ENCODE assay signal across 7 cellular contexts in the genomic region with DNA sequence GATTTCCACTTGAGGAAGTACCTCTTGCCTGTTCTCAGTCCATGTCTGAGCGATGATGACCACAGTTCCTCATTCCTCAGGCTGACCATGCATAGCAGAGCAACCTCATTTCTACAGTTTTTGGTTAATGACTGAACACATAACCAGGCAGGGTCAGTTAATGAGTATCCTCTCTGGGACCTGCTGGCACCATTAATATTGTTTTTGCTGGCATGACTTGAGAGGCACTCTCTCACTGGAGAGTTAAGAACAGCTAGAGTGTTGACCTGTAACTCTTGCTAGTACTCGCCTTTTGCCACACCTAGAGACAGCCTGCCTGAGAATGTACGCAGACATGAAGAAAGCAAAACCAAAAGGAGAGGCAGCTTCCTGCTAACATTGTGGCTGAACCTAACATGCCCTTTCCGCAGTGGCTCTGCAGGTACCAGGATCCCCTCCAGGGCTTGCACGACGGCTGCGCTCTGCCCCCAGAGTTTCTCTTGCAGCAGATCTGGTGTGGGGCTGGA. TPM values are rescaled to one million over a fixed set of nuclear protein-coding genes. Genes with fewer than 3 reads are reported as not detected.
DNase-seq lines count a peak whose midpoint lies in the region; ATAC-seq and TF ChIP-seq lines count a peak whose summit lies in the region.

No MANE protein-coding gene starts in this region.

- H3K79me1 ChIP-seq in trophoblast cell (ENCODE audit: low read length): no peaks in the 10 kb centered on the region

- H3K4me1 ChIP-seq in mammary epithelial cell (ENCODE audit: insufficient read depth, low read length) (peaks cover 13% of the 10 kb centered on the region), trophoblast cell (ENCODE audit: control insufficient read depth in 1 of 2, insufficient read depth in 2 of 2, low read length in 2 of 2) (peaks cover 0 to 4% of the 10 kb centered on the region in 2 experiments)

- H3K27ac ChIP-seq in mammary epithelial cell (ENCODE audit: insufficient read depth, low read depth, low read length) (peak overlapping the region; percentile 43), trophoblast cell (ENCODE audit: low read depth, low read length) (no peak overlapping the region)

- H3K36me3 ChIP-seq in mammary epithelial cell (ENCODE audit: insufficient read depth, low read length): peaks cover 2% of the 10 kb centered on the region
- H3K36me3 ChIP-seq in trophoblast cell (ENCODE audit: control insufficient read depth in 1 of 2, insufficient read depth in 2 of 2, low read length in 2 of 2): no peaks in the 10 kb centered on the region

- no peak overlapping the region for H2AK5ac ChIP-seq in trophoblast cell (ENCODE audit: low read length)

- no TSS peak for BruUV-seq in mammary epithelial cell (replicated peaks; lab: Mats Ljungman, UMichigan)

- peak overlapping the region; percentile 62 for H3K4me2 ChIP-seq in mammary epithelial cell (ENCODE audit: insufficient read depth, low read depth, low read length)
- H3K4me2 ChIP-seq in trophoblast cell (ENCODE audit: low read length): no peak overlapping the region

- H4K91ac ChIP-seq in trophoblast cell (ENCODE audit: low read depth, low read length): no peak overlapping the region

- H3K4ac ChIP-seq in trophoblast cell (ENCODE audit: low read depth, low read length): no peak overlapping the region

- no peak overlapping the region for H3K14ac ChIP-seq in trophoblast cell (ENCODE audit: low read length)

- ATAC-seq in HG03108 (IDR thresholded peaks at IDR 0.05; ENCODE audit: unreplicated experiment): peak; percentile 84

- H3K27me3 ChIP-seq in mammary epithelial cell (ENCODE audit: insufficient read depth, low read length): no peaks in the 10 kb centered on the region
- no peaks in the 10 kb centered on the region for H3K27me3 ChIP-seq in trophoblast cell (ENCODE audit: insufficient read depth, low read length)

- H2AFZ ChIP-seq in mammary epithelial cell (ENCODE audit: low read depth, low read length) (peak overlapping the region; percentile 80), trophoblast cell (ENCODE audit: insufficient read depth, low read length, poor library complexity) (no peak overlapping the region)

- DNase-seq in UCSD-AML1 (lab: John Stamatoyannopoulos, UW; ENCODE audit: unreplicated experiment): peak; percentile 15
- DNase-seq in mammary epithelial cell: peak; percentile 79
- DNase-seq in trophoblast cell: peak; percentile 59 to 66
- no peak for DNase-seq in DMS 273 treated with DMSO at 0.1 percent for 48 hours (lab: John Stamatoyannopoulos, UW)
- DNase-seq in NCI-H526 (lab: John Stamatoyannopoulos, UW): no peak

- H4K8ac ChIP-seq in trophoblast cell (ENCODE audit: low read depth, low read length): no peak overlapping the region

- WGBS in mammary epithelial cell (ENCODE audit: low coverage, missing lambda C conversion rate): 39% methylated on average over 3 of the region's 7 CpGs
- no CpG with 5 or more reads among the region's 7 CpGs for WGBS in trophoblast cell (ENCODE audit: extremely low coverage, insufficient coverage, insufficient read length)

- H3K9ac ChIP-seq in mammary epithelial cell (ENCODE audit: insufficient read depth, low read length) (no peak overlapping the region), trophoblast cell (ENCODE audit: low read length) (no peak overlapping the region)

- H2BK5ac ChIP-seq in trophoblast cell (ENCODE audit: low read depth, low read length, poor library complexity): no peak overlapping the region

- dilution Hi-C loops in mammary epithelial cell (cut with HindIII; ENCODE audit: low sequenced_read_pairs): no loop called here

- CTCF ChIA-PET in mammary epithelial cell (lab: Charles Lee; ENCODE audit: low non-redundant PET): interaction anchor here (0.6 kb wide), 1 partner anchor 108 kb away, joined by 4 read pairs; no protein-coding TSS in a partner anchor

- H3K4me3 ChIP-seq in mammary epithelial cell (replicated peaks in 1 of 3; ENCODE audit: insufficient read depth in 1 of 3, low read depth in 2 of 3, low read length in 3 of 3) (peak overlapping the region in 1 of 3 experiments; percentile 18), trophoblast cell (ENCODE audit: low read depth, low read length) (no peak overlapping the region)

- no peaks in the 10 kb centered on the region for H4K20me1 ChIP-seq in mammary epithelial cell (ENCODE audit: insufficient read depth, low read length)

- no peak for TF ChIP-seq CTCF in mammary epithelial cell (conservative IDR thresholded peaks at IDR 0.05 in 1 of 2, IDR thresholded peaks at IDR 0.05 in 1 of 2; ENCODE audit: extremely low read depth in 1 of 2, insufficient read depth in 1 of 2, low read depth in 1 of 2, low read length in 2 of 2)

- H3K9me3 ChIP-seq in mammary epithelial cell (replicated peaks; ENCODE audit: insufficient read depth, low read length) (no peaks in the 10 kb centered on the region), trophoblast cell (ENCODE audit: insufficient read depth, low read depth, low read length) (no peaks in the 10 kb centered on the region)

- TF ChIP-seq POLR2A in GM19099 (IDR thresholded peaks at IDR 0.05; ENCODE audit: extremely low read depth, insufficient read length, low read depth): peak; percentile 70

- H2BK12ac ChIP-seq in trophoblast cell (ENCODE audit: low read length): no peak overlapping the region

- intact Hi-C loops in mammary epithelial cell (cut with micrococcal nuclease): no loop called here

- no peak overlapping the region for H2BK120ac ChIP-seq in trophoblast cell (ENCODE audit: insufficient read depth, low read length, poor library complexity)

- no peak overlapping the region for H3K18ac ChIP-seq in trophoblast cell (ENCODE audit: low read length)

- H4K12ac ChIP-seq in trophoblast cell (ENCODE audit: low read depth, low read length): no peak overlapping the region

- in situ Hi-C loops in mammary epithelial cell (cut with MboI; ENCODE audit: low sequenced_read_pairs in 2 of 2): no loop called here

- H3K79me2 ChIP-seq in mammary epithelial cell (ENCODE audit: insufficient read depth, low read length) (no peaks in the 10 kb centered on the region), trophoblast cell (ENCODE audit: control insufficient read depth, insufficient read depth, low read length, poor library complexity) (no peaks in the 10 kb centered on the region)

- peak overlapping the region; percentile 10 for H3K23ac ChIP-seq in trophoblast cell (ENCODE audit: low read length)

RNA-seq across cellular contexts. Expression of a gene that starts 23.9 kb away (rescaled TPM):
- total RNA-seq in mammary epithelial cell: 10 to 100 TPM in 1 of 2 donors, 1 to 10 TPM in 1; 8.8 to 11.2 TPM
- polyA plus RNA-seq in mammary epithelial cell: 13.7 TPM
- 12.1 TPM for polyA minus RNA-seq in mammary epithelial cell
- 1.9 and 2.2 TPM in 2 replicates for polyA plus RNA-seq in trophoblast cell (2013)

RNA-seq across cellular contexts. Expression of a gene that starts 24.0 kb away (rescaled TPM):
- 1 to 10 TPM in 1 of 2 donors, under 1 TPM in 1; 0.24 to 1.8 TPM for total RNA-seq in mammary epithelial cell
- 0.15 TPM for polyA plus RNA-seq in mammary epithelial cell
- not detected for polyA minus RNA-seq in mammary epithelial cell
- polyA plus RNA-seq in trophoblast cell (2013): 0.33 and 0.47 TPM in 2 replicates

RNA-seq across cellular contexts. Expression of a gene that starts 44.4 kb away (rescaled TPM):
- 10 to 100 TPM; 20.7 to 29.5 TPM for total RNA-seq in mammary epithelial cell
- 14.1 TPM for polyA plus RNA-seq in mammary epithelial cell
- 9.7 TPM for polyA minus RNA-seq in mammary epithelial cell
- 33.7 and 34.3 TPM in 2 replicates for polyA plus RNA-seq in trophoblast cell (2013)

RNA-seq across cellular contexts. Expression of a gene that starts 51.4 kb away (rescaled TPM):
- 100 to 1,000 TPM; 191 to 245 TPM for total RNA-seq in mammary epithelial cell
- 325 TPM for polyA plus RNA-seq in mammary epithelial cell
- polyA minus RNA-seq in mammary epithelial cell: 415 TPM
- polyA plus RNA-seq in trophoblast cell (2013): 193 and 196 TPM in 2 replicates

Comparison
In these comparisons a context has a peak if more than half of its experiments do, and no peak if none do; other contexts are left out.
1. DNase-seq: peak in UCSD-AML1 (single experiment), mammary epithelial cell (single experiment) and trophoblast cell (2 of 2); none in DMS 273 treated with DMSO at 0.1 percent for 48 hours (single experiment) and NCI-H526 (0 of 2).